ENCODE assay signal across 7 cellular contexts in the genomic region with DNA sequence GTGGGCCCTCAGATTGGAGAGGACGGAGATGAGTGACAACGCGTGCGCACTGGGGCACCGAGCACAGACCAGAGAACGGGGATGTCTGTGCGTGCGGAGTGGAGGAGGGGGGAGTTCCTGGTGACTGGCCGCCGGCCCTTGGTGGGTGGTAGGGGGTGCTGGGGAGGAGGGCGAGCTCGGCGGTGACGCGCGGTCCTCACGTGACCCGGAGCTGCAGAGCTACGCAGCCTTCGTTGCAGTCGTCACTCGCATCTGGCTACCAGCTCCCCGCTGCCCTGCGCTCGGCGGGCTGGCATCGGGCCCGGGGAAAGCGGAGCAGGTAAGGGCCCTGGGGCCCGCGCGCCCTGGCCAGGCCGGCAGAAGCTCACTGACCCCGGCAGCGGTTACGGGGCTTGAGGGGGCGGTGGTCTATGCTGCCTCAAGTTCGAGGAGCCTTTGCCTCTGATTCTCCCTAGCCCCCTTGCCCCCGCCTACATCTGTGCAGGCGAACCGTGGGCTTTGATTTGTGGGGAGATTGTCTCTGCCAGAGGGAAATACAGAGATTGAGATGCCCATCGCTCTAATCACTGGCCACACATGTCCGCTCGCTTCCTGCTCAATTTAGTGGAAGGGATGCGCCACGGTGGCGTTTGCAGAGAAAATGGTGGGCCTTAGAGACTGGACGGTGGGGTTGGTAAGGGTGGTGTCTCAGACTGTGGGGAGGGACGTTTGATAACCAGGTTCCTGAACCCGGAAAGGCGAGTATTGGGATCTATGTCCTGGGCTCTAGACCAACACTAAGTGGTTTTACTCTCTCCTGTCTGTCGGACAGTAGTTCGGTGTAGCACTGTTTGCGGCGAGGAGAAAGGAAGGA. TPM values are rescaled to one million over a fixed set of nuclear protein-coding genes. Genes with fewer than 3 reads are reported as not detected.
DNase-seq lines count a peak whose midpoint lies in the region; ATAC-seq and TF ChIP-seq lines count a peak whose summit lies in the region.

A gene (plus strand): TSS at position 245 of the 853 bp plus-strand sequence. CDS start 3,134 bp downstream, outside the sequence.

- no CpG with 5 or more reads among the region's 55 CpGs for WGBS in H9 (ENCODE audit: extremely low coverage, insufficient read length, low lambda C conversion rate)

- H3K27me3 Mint-ChIP-seq in H9 (ENCODE audit: low read depth): no peaks in the 10 kb centered on the region; the same call in 1 of the 2 replicates
- no peaks in the 10 kb centered on the region for H3K27me3 Mint-ChIP-seq in activated naive CD4-positive, alpha-beta T cell treated with anti-CD3 and anti-CD28 coated beads for 36 hours (ENCODE audit: low read depth)

- no peak within 1 kb of the TSS for H3K23ac ChIP-seq in H9 (ENCODE audit: insufficient read length, low read depth, low read length)

- no peaks in the 10 kb centered on the region for H3K79me1 ChIP-seq in H9 (ENCODE audit: insufficient read depth, low read depth, low read length, poor library complexity, severe bottlenecking)

- H3K79me2 ChIP-seq in H9 (ENCODE audit: insufficient read depth, low read length): no peaks in the 10 kb centered on the region
- H3K79me2 ChIP-seq in osteoblast (ENCODE audit: insufficient read depth, low read length): peaks cover 5% of the 10 kb centered on the region

- peak within 1 kb of the TSS; percentile 77 to 91 for H3K4me3 Mint-ChIP-seq in H9
- peak within 1 kb of the TSS; percentile 76 for H3K4me3 Mint-ChIP-seq in activated naive CD4-positive, alpha-beta T cell treated with anti-CD3 and anti-CD28 coated beads for 36 hours

- no peak within 1 kb of the TSS for H4K91ac ChIP-seq in H9 (ENCODE audit: insufficient read length, low read depth, low read length)

- H3K36me3 ChIP-seq in osteoblast (ENCODE audit: insufficient read depth, low read length) (peaks cover 8% of the 10 kb centered on the region), tibial artery (peaks cover 0 to 10% (median 0%) of the 10 kb centered on the region in 3 donors)

- H3K56ac ChIP-seq in H9 (ENCODE audit: insufficient read length, low read depth, low read length): no peak within 1 kb of the TSS

- peaks cover 57 to 58% of the 10 kb centered on the region in 2 experiments for H3K9me3 Mint-ChIP-seq in H9
- H3K9me3 Mint-ChIP-seq in activated naive CD4-positive, alpha-beta T cell treated with anti-CD3 and anti-CD28 coated beads for 36 hours: no peaks in the 10 kb centered on the region

- H3K27me3 ChIP-seq in H9 (ENCODE audit: insufficient read depth, low read length): no peaks in the 10 kb centered on the region
- H3K27me3 ChIP-seq in osteoblast (ENCODE audit: insufficient read depth, low read length): no peaks in the 10 kb centered on the region
- no peaks in the 10 kb centered on the region for H3K27me3 ChIP-seq in tibial artery

- DNase-seq in H9 (peak; percentile 90), NCI-H774 (lab: John Stamatoyannopoulos, UW) (peak; percentile 34), head of caudate nucleus (peak; percentile 50 to 91 (median 76)), osteoblast (ENCODE audit: insufficient read length, low spot score, missing footprints) (peak; percentile 89), tibial artery (peak; percentile 29 to 67)
- peak; percentile 52 for DNase-seq in activated naive CD4-positive, alpha-beta T cell treated with anti-CD3 and anti-CD28 coated beads for 36 hours

- peak within 1 kb of the TSS; percentile 25 for H3K4me2 ChIP-seq in H9 (ENCODE audit: insufficient read depth, insufficient read length, low read length)
- peak within 1 kb of the TSS; percentile 89 for H3K4me2 ChIP-seq in osteoblast (ENCODE audit: insufficient read depth, low read length)

- no peak within 1 kb of the TSS for H3K4ac ChIP-seq in H9 (ENCODE audit: low read depth, low read length)

- peaks cover 11 to 27% (median 24%) of the 10 kb centered on the region in 3 experiments for H3K36me3 Mint-ChIP-seq in H9 (ENCODE audit: insufficient read depth in 1 of 3, low read depth in 3 of 3)
- H3K36me3 Mint-ChIP-seq in activated naive CD4-positive, alpha-beta T cell treated with anti-CD3 and anti-CD28 coated beads for 36 hours (ENCODE audit: low read depth): peaks cover 2% of the 10 kb centered on the region

- no peak within 1 kb of the TSS for H3K14ac ChIP-seq in H9 (ENCODE audit: insufficient read depth, low read length)

- peak within 1 kb of the TSS; percentile 46 for H3K9ac ChIP-seq in H9 (ENCODE audit: extremely low read depth, insufficient read length, low read length)

- CTCF ChIA-PET in activated naive CD4-positive, alpha-beta T cell treated with anti-CD3 and anti-CD28 coated beads for 36 hours (lab: Charles Lee): interaction anchor here (0.6 to 1.2 kb wide), 2 partner anchors 70 to 1465 kb away, joined by 3 to 4 read pairs; no protein-coding TSS in a partner anchor

- H3K9me3 ChIP-seq in H9 (ENCODE audit: control insufficient read depth, low read depth, low read length) (peaks cover 35% of the 10 kb centered on the region), osteoblast (ENCODE audit: low read depth, low read length) (no peaks in the 10 kb centered on the region), tibial artery (no peaks in the 10 kb centered on the region)

- H4K8ac ChIP-seq in H9 (replicated peaks; ENCODE audit: insufficient read length, low read depth, low read length): no peak within 1 kb of the TSS

- peak within 1 kb of the TSS in 2 of 3 experiments; percentile 62 to 77; a peak in 4 of 7 replicates for H3K27ac Mint-ChIP-seq in H9
- peak within 1 kb of the TSS; percentile 63 for H3K27ac Mint-ChIP-seq in activated naive CD4-positive, alpha-beta T cell treated with anti-CD3 and anti-CD28 coated beads for 36 hours

- no peak for TF ChIP-seq CTCF in H9 (conservative IDR thresholded peaks at IDR 0.05)
- no peak for TF ChIP-seq CTCF in osteoblast (IDR thresholded peaks at IDR 0.05; ENCODE audit: extremely low read depth, low read depth, low read length)
- TF ChIP-seq CTCF in tibial artery (IDR thresholded peaks at IDR 0.05): no peak

- no peak for ATAC-seq in HG03097 (IDR thresholded peaks at IDR 0.05; ENCODE audit: low FRiP score, unreplicated experiment)

- H3K18ac ChIP-seq in H9 (ENCODE audit: insufficient read length, low read depth, low read length): peak within 1 kb of the TSS; percentile 8

- H3T11ph ChIP-seq in H9 (ENCODE audit: low read length): no peak within 1 kb of the TSS

- H3K4me1 Mint-ChIP-seq in H9: peaks cover 13 to 16% of the 10 kb centered on the region in 2 experiments
- peaks cover 8% of the 10 kb centered on the region for H3K4me1 Mint-ChIP-seq in activated naive CD4-positive, alpha-beta T cell treated with anti-CD3 and anti-CD28 coated beads for 36 hours (ENCODE audit: low read depth)

- no peaks in the 10 kb centered on the region for H4K20me1 ChIP-seq in H9 (ENCODE audit: control insufficient read depth, insufficient read depth, insufficient read length)
- H4K20me1 ChIP-seq in osteoblast (ENCODE audit: insufficient read depth, low read length): no peaks in the 10 kb centered on the region

- H2AFZ ChIP-seq in H9 (ENCODE audit: low read length) (no peak within 1 kb of the TSS), osteoblast (ENCODE audit: low read length) (peak within 1 kb of the TSS; percentile 87)

- intact Hi-C loops in activated naive CD4-positive, alpha-beta T cell treated with anti-CD3 and anti-CD28 coated beads for 36 hours (cut with micrococcal nuclease): loop anchor here (1.0 to 5.0 kb wide), 3 partner anchors 70 to 447 kb away; a partner anchor contains a TSS
- intact Hi-C loops in head of caudate nucleus (cut with DNase I) (no loop called here), tibial artery (cut with DNase I; ENCODE audit: low total_unique reads) (no loop called here)

- H2BK120ac ChIP-seq in H9 (ENCODE audit: low read depth, low read length, poor library complexity, severe bottlenecking): no peak within 1 kb of the TSS

- H4K5ac ChIP-seq in H9 (ENCODE audit: insufficient read length, low read depth, low read length): no peak within 1 kb of the TSS

- no peak within 1 kb of the TSS for H2BK20ac ChIP-seq in H9 (ENCODE audit: low read depth, low read length, poor library complexity, severe bottlenecking)

- H3K4me3 ChIP-seq in osteoblast (ENCODE audit: insufficient read depth, low read length) (peak within 1 kb of the TSS; percentile 81), tibial artery (peak within 1 kb of the TSS; percentile 51 to 56)

- H3K27ac ChIP-seq in H9 (ENCODE audit: insufficient read length, low read depth, low read length) (no peak within 1 kb of the TSS), osteoblast (ENCODE audit: low read depth, low read length) (peak within 1 kb of the TSS; percentile 86), tibial artery (peak within 1 kb of the TSS; percentile 46 to 47)

- H3K23me2 ChIP-seq in H9 (ENCODE audit: insufficient read length, low read depth, low read length, poor library complexity, severe bottlenecking): peaks cover 2% of the 10 kb centered on the region

- H2BK15ac ChIP-seq in H9 (ENCODE audit: low read depth, low read length): no peak within 1 kb of the TSS

- H2AK5ac ChIP-seq in H9 (ENCODE audit: insufficient read length, low read length): no peak within 1 kb of the TSS

- no peaks in the 10 kb centered on the region for H3K4me1 ChIP-seq in H9 (ENCODE audit: insufficient read depth, low read length)
- peaks cover 3% of the 10 kb centered on the region for H3K4me1 ChIP-seq in osteoblast (ENCODE audit: insufficient read depth, low read length)
- H3K4me1 ChIP-seq in tibial artery: no peaks in the 10 kb centered on the region

- no peak within 1 kb of the TSS for H2BK5ac ChIP-seq in H9 (ENCODE audit: insufficient read length, low read length)

- no peak within 1 kb of the TSS for H2BK12ac ChIP-seq in H9 (ENCODE audit: insufficient read length, low read depth, low read length)

RNA-seq across cellular contexts. Expression of the gene that starts here (rescaled TPM):
- total RNA-seq in H9 (2021): 17.0 and 17.3 TPM in 2 replicates
- 1 to 10 TPM; 5.5 to 6.1 TPM for total RNA-seq in activated naive CD4-positive, alpha-beta T cell treated with anti-CD3 and anti-CD28 coated beads for 36 hours
- 5.0 and 5.1 TPM in 2 replicates for total RNA-seq in osteoblast

Comparison
In these comparisons a context has a peak if more than half of its experiments do, and no peak if none do; other contexts are left out.
1. DNase-seq: peak in every context shown above with its lines; median percentile 90 in H9; 89 in osteoblast; 76 in head of caudate nucleus; 52 in activated naive CD4-positive, alpha-beta T cell treated with anti-CD3 and anti-CD28 coated beads for 36 hours; 48 in tibial artery; 34 in NCI-H774.